ENCODE assay signal across 20 cellular contexts in the genomic region with DNA sequence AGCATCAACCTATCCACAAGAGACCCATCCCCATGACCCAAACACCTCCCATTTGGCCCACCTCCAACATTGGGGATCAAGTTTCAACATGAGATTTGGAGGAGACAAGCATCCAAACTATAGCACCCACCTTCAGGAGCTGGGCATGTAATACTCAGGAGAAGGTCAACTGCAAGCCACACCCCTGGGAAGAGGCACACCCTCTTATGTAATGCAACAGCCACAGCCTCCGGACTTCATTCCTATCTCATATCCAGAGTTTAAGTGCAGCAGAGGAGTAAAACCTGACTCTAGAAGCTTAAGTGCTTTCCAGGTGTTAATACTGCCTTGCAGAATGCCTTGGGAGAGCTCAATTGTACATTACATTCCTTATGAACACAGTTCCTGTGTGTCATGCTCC.
A peak's percentile ranks its signal among the peaks of the same experiment; 100 is the strongest.
DNase-seq lines count a peak whose midpoint lies in the region; ATAC-seq and TF ChIP-seq lines count a peak whose summit lies in the region.
"Had no signal": no experiment of that assay in that cellular context is flagged by ENCODE, and none has a peak within 500 bp of the region (broad histone marks: within the 10 kb centered on the region; RNA-seq: fewer than 3 reads in every experiment).

No MANE protein-coding gene starts in this region.

- H3K27me3 Mint-ChIP-seq in MCF 10A (ENCODE audit: insufficient read depth, unreplicated experiment) = no peaks in the 10 kb centered on the region
- H3K27me3 Mint-ChIP-seq: central memory CD8-positive, alpha-beta T cell had no signal

- intact Hi-C loops in MCF 10A (cut with micrococcal nuclease) (no loop called here), breast epithelium (cut with DNase I; ENCODE audit: low total_unique reads) (no loop called here), upper lobe of right lung (cut with DNase I) (no loop called here), posterior cingulate gyrus (cut with DNase I) (no loop called here)

- no peak overlapping the region for H3K27ac Mint-ChIP-seq in MCF 10A (ENCODE audit: low read depth, unreplicated experiment)
- H3K27ac Mint-ChIP-seq: activated T-helper 1 cell treated with anti-CD3 and anti-CD28 coated beads, Interleukin-12 subunit alpha, Interleukin-12 subunit beta, Interleukin-2, Interleukin-4 antibody, amounts not matched to agents 30 ng/mL and 10 ng/mL and 1 ng/mL, durations not matched to agents 14 hours and 24 hours and 36 hours; GM23338; nephron had no signal

- H4K20me1 ChIP-seq in hepatocyte (ENCODE audit: insufficient read depth, poor library complexity, severe bottlenecking) = no peaks in the 10 kb centered on the region

- CTCF ChIA-PET in MCF 10A (lab: Yijun Ruan, JAX) = interaction anchor here (0.7 to 0.9 kb wide), 2 partner anchors 44 to 698 kb away, joined by 3 read pairs; no protein-coding TSS in a partner anchor

- H3K4me1 Mint-ChIP-seq in MCF 10A (ENCODE audit: insufficient read depth, unreplicated experiment) = peaks cover 74% of the 10 kb centered on the region

- no peaks in the 10 kb centered on the region for H3K36me3 ChIP-seq in breast epithelium
- no peaks in the 10 kb centered on the region for H3K36me3 ChIP-seq in SJCRH30
- no peaks in the 10 kb centered on the region for H3K36me3 ChIP-seq in hepatocyte (replicated peaks; ENCODE audit: insufficient read depth, low read depth)
- H3K36me3 ChIP-seq in upper lobe of right lung = no peaks in the 10 kb centered on the region
- no peaks in the 10 kb centered on the region for H3K36me3 ChIP-seq in effector memory CD4-positive, alpha-beta T cell (ENCODE audit: control insufficient read depth, insufficient read depth, low read length)
- H3K36me3 ChIP-seq: gastrocnemius medialis, lower lobe of right lung had no signal

- whole genome bisulfite sequencing in hepatocyte (ENCODE audit: low lambda C conversion rate, missing lambda C conversion rate) = 47% methylated on average over 1 of the region's 1 CpG

- H3K9me2 ChIP-seq in hepatocyte (replicated peaks; ENCODE audit: insufficient read depth) = no peaks in the 10 kb centered on the region

- ATAC-seq in upper lobe of right lung = peak; percentile 31
- ATAC-seq: gastrocnemius medialis, GM12878, GM23338, Panc1 had no signal

- no peak overlapping the region for H2AFZ ChIP-seq in hepatocyte
- H2AFZ ChIP-seq: GM23338 had no signal

- POLR2A ChIA-PET in MCF 10A (lab: Yijun Ruan, JAX) = interaction anchor here (0.6 to 3.3 kb wide), 6 partner anchors 12 to 67 kb away, joined by 3 to 16 read pairs (median 4); no protein-coding TSS in a partner anchor

- no peaks in the 10 kb centered on the region for H3K9me3 Mint-ChIP-seq in MCF 10A (ENCODE audit: unreplicated experiment)
- H3K9me3 Mint-ChIP-seq: central memory CD8-positive, alpha-beta T cell; GM23338; nephron had no signal

- BruUV-seq in MCF 10A (replicated peaks; lab: Mats Ljungman, UMichigan) = no TSS peak

- H3K27me3 ChIP-seq in breast epithelium = no peaks in the 10 kb centered on the region
- H3K27me3 ChIP-seq in SJCRH30 = no peaks in the 10 kb centered on the region
- no peaks in the 10 kb centered on the region for H3K27me3 ChIP-seq in hepatocyte
- H3K27me3 ChIP-seq in upper lobe of right lung = no peaks in the 10 kb centered on the region
- H3K27me3 ChIP-seq in effector memory CD4-positive, alpha-beta T cell (replicated peaks; ENCODE audit: control insufficient read depth, insufficient read depth, low read length, poor library complexity, severe bottlenecking) = no peaks in the 10 kb centered on the region
- H3K27me3 ChIP-seq: gastrocnemius medialis had no signal

- H3K79me2 ChIP-seq in hepatocyte = no peaks in the 10 kb centered on the region

- no peaks in the 10 kb centered on the region for H3K36me3 Mint-ChIP-seq in MCF 10A (ENCODE audit: insufficient read depth, unreplicated experiment)

- no peaks in the 10 kb centered on the region for H3K9me3 ChIP-seq in breast epithelium
- H3K9me3 ChIP-seq in SJCRH30 (replicated peaks) = no peaks in the 10 kb centered on the region
- H3K9me3 ChIP-seq in hepatocyte (ENCODE audit: low read depth) = no peaks in the 10 kb centered on the region
- no peaks in the 10 kb centered on the region for H3K9me3 ChIP-seq in upper lobe of right lung
- no peaks in the 10 kb centered on the region for H3K9me3 ChIP-seq in effector memory CD4-positive, alpha-beta T cell (ENCODE audit: control insufficient read depth, low read length)
- H3K9me3 ChIP-seq: gastrocnemius medialis, lower lobe of right lung had no signal

- no peak for TF ChIP-seq POLR2A in breast epithelium (IDR thresholded peaks at IDR 0.05)

- H3K4me3 Mint-ChIP-seq in MCF 10A (ENCODE audit: unreplicated experiment) = no peak overlapping the region
- H3K4me3 Mint-ChIP-seq: activated T-helper 1 cell treated with anti-CD3 and anti-CD28 coated beads, Interleukin-12 subunit alpha, Interleukin-12 subunit beta, Interleukin-2, Interleukin-4 antibody, amounts not matched to agents 30 ng/mL and 10 ng/mL and 1 ng/mL, durations not matched to agents 14 hours and 24 hours and 36 hours; central memory CD8-positive, alpha-beta T cell; GM23338; nephron had no signal

- DNase-seq in MCF 10A (ENCODE audit: unreplicated experiment) = peak; percentile 56
- DNase-seq in breast epithelium (ENCODE audit: low spot score in 2 of 2) = no peak
- DNase-seq in SJCRH30 = peak; percentile 17 to 37
- DNase-seq in hepatocyte (ENCODE audit: low spot score) = peak; percentile 66
- DNase-seq in upper lobe of right lung = no peak
- no peak for DNase-seq in posterior cingulate gyrus
- DNase-seq in effector memory CD4-positive, alpha-beta T cell = no peak
- DNase-seq in GM10266 (ENCODE audit: extremely low spot score) = no peak
- DNase-seq: gastrocnemius medialis, Kasumi-1, lower lobe of right lung, NCI-H1436 treated with DMSO at 0.1 percent for 48 hours, NCI-H446 treated with DMSO at 0.1 percent for 48 hours had no signal

- H3K4me3 ChIP-seq in breast epithelium (no peak overlapping the region), SJCRH30 (no peak overlapping the region), hepatocyte (no peak overlapping the region), upper lobe of right lung (no peak overlapping the region)
- no peak overlapping the region for H3K4me3 ChIP-seq in effector memory CD4-positive, alpha-beta T cell (ENCODE audit: insufficient read depth, low read depth, low read length, poor library complexity, severe bottlenecking)
- H3K4me3 ChIP-seq: gastrocnemius medialis, GM12878, GM23338, lower lobe of right lung had no signal

- H3K4me2 ChIP-seq in hepatocyte = no peak overlapping the region
- H3K4me2 ChIP-seq: GM23338 had no signal

- H3K27ac ChIP-seq in breast epithelium = no peak overlapping the region
- H3K27ac ChIP-seq in SJCRH30 = no peak overlapping the region
- peak overlapping the region; percentile 62 for H3K27ac ChIP-seq in hepatocyte
- no peak overlapping the region for H3K27ac ChIP-seq in upper lobe of right lung
- no peak overlapping the region for H3K27ac ChIP-seq in effector memory CD4-positive, alpha-beta T cell (ENCODE audit: insufficient read depth, low read length, poor library complexity, severe bottlenecking)
- H3K27ac ChIP-seq: gastrocnemius medialis, HL-60, lower lobe of right lung had no signal

- TF ChIP-seq CTCF in MCF 10A (IDR thresholded peaks at IDR 0.05; ENCODE audit: unreplicated experiment) = no peak
- no peak for TF ChIP-seq CTCF in breast epithelium (IDR thresholded peaks at IDR 0.05)
- no peak for TF ChIP-seq CTCF in hepatocyte (IDR thresholded peaks at IDR 0.05; ENCODE audit: poor library complexity)
- TF ChIP-seq CTCF in upper lobe of right lung (IDR thresholded peaks at IDR 0.05) = no peak
- TF ChIP-seq CTCF in GM10266 (IDR thresholded peaks at IDR 0.05; ENCODE audit: control insufficient read depth, insufficient read depth, low read depth, missing control alignments) = no peak

- H3K4me1 ChIP-seq in breast epithelium (peaks cover 0 to 4% of the 10 kb centered on the region in 2 donors), SJCRH30 (peaks cover 42% of the 10 kb centered on the region), hepatocyte (ENCODE audit: insufficient read depth) (peaks cover 21% of the 10 kb centered on the region), upper lobe of right lung (peaks cover 15% of the 10 kb centered on the region)
- H3K4me1 ChIP-seq in effector memory CD4-positive, alpha-beta T cell (ENCODE audit: control insufficient read depth, insufficient read depth, low read length, poor library complexity, severe bottlenecking) = peaks cover 30% of the 10 kb centered on the region

Comparison
In these comparisons a context has a peak if more than half of its experiments do, and no peak if none do; other contexts are left out.
1. DNase-seq: peak in MCF 10A (single experiment), SJCRH30 (2 of 2) and hepatocyte (single experiment); none in breast epithelium (0 of 2), upper lobe of right lung (single experiment), posterior cingulate gyrus (0 of 10), effector memory CD4-positive, alpha-beta T cell (0 of 3) and GM10266 (single experiment).